ENCODE assay signal across 8 cellular contexts in genomic region chr17:76267581-76268001, GRCh38. TPM values are rescaled to one million over a fixed set of nuclear protein-coding genes. Genes with fewer than 3 reads are reported as not detected.
A peak's percentile ranks its signal among the peaks of the same experiment; 100 is the strongest.
DNase-seq lines count a peak whose midpoint lies in the region; ATAC-seq and TF ChIP-seq lines count a peak whose summit lies in the region.
"Not testable (repeated sequence)": the region's sequence is repeated elsewhere in the genome, so short reads cannot be mapped to it uniquely, and the experiment has no call there.

No MANE protein-coding gene starts in this region.

- not testable (repeated sequence) for H3K9ac ChIP-seq in muscle layer of colon (ENCODE audit: low read length)

- H3K4me3 Mint-ChIP-seq in GM23338 (peak overlapping the region; percentile 50), glutamatergic neuron (ENCODE audit: unreplicated experiment) (peak overlapping the region; percentile 77)

- peaks cover 11% of the 10 kb centered on the region; the same call in 2 of the 3 replicates for H3K36me3 Mint-ChIP-seq in GM23338 (ENCODE audit: low read depth)
- H3K36me3 Mint-ChIP-seq in glutamatergic neuron (ENCODE audit: unreplicated experiment) = not testable (repeated sequence)

- H4K20me1 ChIP-seq in GM23338 (replicated peaks; ENCODE audit: insufficient read depth) = not testable (repeated sequence)

- H3K27me3 Mint-ChIP-seq in GM23338 (ENCODE audit: insufficient read depth, low read depth, poor library complexity) (peaks cover 15% of the 10 kb centered on the region), glutamatergic neuron (ENCODE audit: unreplicated experiment) (peaks cover 14% of the 10 kb centered on the region)

- not testable (repeated sequence) for H3K9me3 ChIP-seq in breast epithelium; muscle layer of colon (ENCODE audit: low read length); spleen

- H3K27ac Mint-ChIP-seq in GM23338 (peak overlapping the region; percentile 94), glutamatergic neuron (ENCODE audit: unreplicated experiment) (peak overlapping the region; percentile 89)

- H3K4me3 ChIP-seq in GM23338 (0 out of 2 replicates have a peak overlapping the region, but pooled peaks have one; percentile 28), breast epithelium (peak overlapping the region in 1 of 3 donors; percentile 52), spleen (peak overlapping the region in 7 of 8 donors; percentile 92 to 99 (median 95))
- not testable (repeated sequence) for H3K4me3 ChIP-seq in muscle layer of colon (ENCODE audit: low read depth in 1 of 2, low read length in 2 of 2); urinary bladder (ENCODE audit: low read depth, low read length)

- not testable (repeated sequence) for H2AFZ ChIP-seq in GM23338

- not testable (repeated sequence) for DNase-seq in GM23338 (ENCODE audit: low spot score); RWPE1 (ENCODE audit: low spot score); breast epithelium (ENCODE audit: low spot score in 2 of 2); glutamatergic neuron; spleen
- peak; percentile 49 to 53 for DNase-seq in activated T-cell treated with anti-CD3 and anti-CD28 coated beads, Interleukin-2, amount 50 U/mL, for 48 hours

- not testable (repeated sequence) for ATAC-seq in GM23338

- H3K27me3 ChIP-seq in GM23338 (ENCODE audit: insufficient read depth); breast epithelium; muscle layer of colon (ENCODE audit: control insufficient read depth in 1 of 2, insufficient read depth in 2 of 2, low read length in 2 of 2); spleen (replicated peaks in 1 of 7): not testable (repeated sequence)

- H3K9me2 ChIP-seq in GM23338 (ENCODE audit: insufficient read depth) = not testable (repeated sequence)

- TF ChIP-seq POLR2A in breast epithelium (IDR thresholded peaks at IDR 0.05); spleen (IDR thresholded peaks at IDR 0.05): not testable (repeated sequence)

- not testable (repeated sequence) for TF ChIP-seq CTCF in GM23338 (conservative IDR thresholded peaks at IDR 0.05; ENCODE audit: low read depth in 2 of 2); RWPE1 (conservative IDR thresholded peaks at IDR 0.05; ENCODE audit: low read depth); breast epithelium (IDR thresholded peaks at IDR 0.05); glutamatergic neuron (IDR thresholded peaks at IDR 0.05; ENCODE audit: partially characterized antibody, unreplicated experiment); spleen (IDR thresholded peaks at IDR 0.05 in 8 of 11, conservative IDR thresholded peaks at IDR 0.05 in 3 of 11)

- CTCF ChIA-PET in RWPE1 (lab: Yijun Ruan, JAX) = interaction anchor here (0.6 to 1.2 kb wide), 5 partner anchors 11 to 148 kb away, joined by 3 to 8 read pairs (median 3); no protein-coding TSS in a partner anchor

- not testable (repeated sequence) for H3F3A ChIP-seq in GM23338 (replicated peaks; ENCODE audit: low read depth)

- H3K27ac ChIP-seq in GM23338 (ENCODE audit: low read depth) (peak overlapping the region; percentile 76), RWPE1 (peak overlapping the region; percentile 93), breast epithelium (peak overlapping the region; percentile 84 to 97), muscle layer of colon (ENCODE audit: low read depth, low read length) (peak overlapping the region; percentile 52), spleen (peak overlapping the region; percentile 87 to 99 (median 98)), urinary bladder (ENCODE audit: low read depth) (peak overlapping the region; percentile 27)

- peaks cover 32% of the 10 kb centered on the region for H3K4me1 ChIP-seq in GM23338 (ENCODE audit: insufficient read depth)
- H3K4me1 ChIP-seq in breast epithelium = peaks cover 36 to 42% of the 10 kb centered on the region in 2 donors
- peaks cover 46% of the 10 kb centered on the region for H3K4me1 ChIP-seq in muscle layer of colon (ENCODE audit: insufficient read depth, low read length)
- H3K4me1 ChIP-seq in spleen = peaks cover 73 to 87% (median 83%) of the 10 kb centered on the region in 6 donors
- not testable (repeated sequence) for H3K4me1 ChIP-seq in urinary bladder (ENCODE audit: insufficient read depth)

- H3K4me1 Mint-ChIP-seq in GM23338 (peaks cover 54% of the 10 kb centered on the region), glutamatergic neuron (ENCODE audit: low read depth, unreplicated experiment) (peaks cover 22% of the 10 kb centered on the region)

- peaks cover 21% of the 10 kb centered on the region for H3K79me2 ChIP-seq in GM23338 (replicated peaks; ENCODE audit: insufficient read depth)

- POLR2A ChIA-PET in RWPE1 (lab: Yijun Ruan, JAX; ENCODE audit: low non-redundant PET) = interaction anchor here (0.7 kb wide), 2 partner anchors 12 to 189 kb away, joined by 3 to 5 read pairs; no protein-coding TSS in a partner anchor

- H3K36me3 ChIP-seq in GM23338 (ENCODE audit: insufficient read depth); breast epithelium; muscle layer of colon (ENCODE audit: insufficient read depth, low read length); urinary bladder (ENCODE audit: insufficient read depth): not testable (repeated sequence)
- peaks cover 0 to 49% (median 15%) of the 10 kb centered on the region in 6 donors for H3K36me3 ChIP-seq in spleen

- H3K4me2 ChIP-seq in GM23338 = peak overlapping the region; percentile 55; the same call in 1 of the 2 replicates

- WGBS in spleen, 5 donors = 59 to 71% (median 63%) methylated on average over 13 of the region's 13 CpGs
- WGBS in urinary bladder = 89% methylated on average over 13 of the region's 13 CpGs

- not testable (repeated sequence) for H3K9me3 Mint-ChIP-seq in GM23338; glutamatergic neuron (ENCODE audit: unreplicated experiment)

- intact Hi-C loops in breast epithelium (cut with DNase I; ENCODE audit: low total_unique reads); spleen (cut with DNase I; ENCODE audit: low total_unique reads): not testable (repeated sequence)

RNA-seq across cellular contexts. Expression of gene UBALD2, which starts 2.4 kb away (rescaled TPM):
- total RNA-seq in GM23338 (2014; rRNA removed; shearing (Covaris generic)) = 3.1 and 3.5 TPM in 2 replicates
- 2.2 and 3.3 TPM in 2 replicates for polyA plus RNA-seq in GM23338 (2016; fragmentation: Nextera tagmentation; extraction: Ambion mirVana)
- total RNA-seq in breast epithelium = 10 to 100 TPM; 11.1 to 15.1 (median 13.0) TPM
- 58.7 TPM for total RNA-seq in glutamatergic neuron (ENCODE audit: unreplicated experiment)
- total RNA-seq in spleen = 10 to 100 TPM; 28.9 to 91.3 (median 63.8) TPM
- 10 to 100 TPM; 42.5 to 54.7 (median 43.8) TPM for polyA plus RNA-seq in spleen
- total RNA-seq in urinary bladder = 5.4 TPM
- polyA plus RNA-seq in urinary bladder = 22.4 TPM

RNA-seq across cellular contexts. Expression of gene RNF157, which starts 27.3 kb away (rescaled TPM):
- 11.7 and 13.8 TPM in 2 replicates for total RNA-seq in GM23338 (2014; rRNA removed; shearing (Covaris generic))
- 7.8 and 8.5 TPM in 2 replicates for polyA plus RNA-seq in GM23338 (2016; fragmentation: Nextera tagmentation; extraction: Ambion mirVana)
- total RNA-seq in breast epithelium = 1 to 10 TPM; 3.1 to 7.8 (median 4.3) TPM
- 17.8 TPM for total RNA-seq in glutamatergic neuron (ENCODE audit: unreplicated experiment)
- total RNA-seq in spleen = 10 to 100 TPM in 3 of 7 donors, 1 to 10 TPM in 4; 6.8 to 13.0 (median 8.6) TPM
- 1 to 10 TPM in 2 of 3 donors, under 1 TPM in 1; 0.89 to 2.0 (median 1.1) TPM for polyA plus RNA-seq in spleen
- 1.9 TPM for total RNA-seq in urinary bladder
- polyA plus RNA-seq in urinary bladder = 5.8 TPM

RNA-seq across cellular contexts. Expression of gene QRICH2, which starts 40.5 kb away (rescaled TPM):
- 3.7 and 4.0 TPM in 2 replicates for total RNA-seq in GM23338 (2014; rRNA removed; shearing (Covaris generic))
- polyA plus RNA-seq in GM23338 (2016; fragmentation: Nextera tagmentation; extraction: Ambion mirVana) = 1.1 and 2.2 TPM in 2 replicates
- 1 to 10 TPM; 3.0 to 4.3 (median 3.8) TPM for total RNA-seq in breast epithelium
- 12.2 TPM for total RNA-seq in glutamatergic neuron (ENCODE audit: unreplicated experiment)
- total RNA-seq in spleen = 1 to 10 TPM; 1.3 to 3.1 (median 2.7) TPM
- polyA plus RNA-seq in spleen = 1 to 10 TPM; 2.4 to 2.7 (median 2.5) TPM
- total RNA-seq in urinary bladder = 3.2 TPM
- 2.4 TPM for polyA plus RNA-seq in urinary bladder

Comparison
In these comparisons a context has a peak if more than half of its experiments do, and no peak if none do; other contexts are left out.
1. H3K27ac ChIP-seq: peak in every context shown above with its lines; median percentile 98 in spleen; 93 in RWPE1; 90 in breast epithelium; 76 in GM23338; 52 in muscle layer of colon; 27 in urinary bladder.